14 cellular contexts compared by ENCODE assay signal in genomic region chr7:139650429-139651100, GRCh38.
DNase-seq lines count a peak whose midpoint lies in the region; ATAC-seq, FAIRE-seq and TF ChIP-seq lines count a peak whose summit lies in the region.
"Had no signal": no experiment of that assay in that cellular context is flagged by ENCODE, and none has a peak within 500 bp of the region (broad histone marks: within the 10 kb centered on the region; RNA-seq: fewer than 3 reads in every experiment).

No MANE protein-coding gene starts in this region.

- H3K4me1 ChIP-seq in A549: peaks cover 70% of the 10 kb centered on the region

- no peak for TF ChIP-seq CTCF in A549 (IDR thresholded peaks at IDR 0.05)
- TF ChIP-seq CTCF in VCaP (conservative IDR thresholded peaks at IDR 0.05): no peak
- no peak for TF ChIP-seq CTCF in mesothelial cell of epicardium (IDR thresholded peaks at IDR 0.05; ENCODE audit: unreplicated experiment)

- intact Hi-C loops in cardiac septum (cut with DNase I): no loop called here

- DNase-seq in A549 (ENCODE audit: low read depth in 1 of 2, low spot score in 1 of 2) (no peak), cardiac septum (ENCODE audit: low spot score) (peak; percentile 81), mesothelial cell of epicardium (ENCODE audit: low spot score in 2 of 2, unreplicated experiment in 2 of 2) (no peak), dermis blood vessel endothelial cell (no peak), iPS-NIHi11 (ENCODE audit: low spot score) (no peak)
- DNase-seq: activated naive CD4-positive, alpha-beta T cell treated with Interleukin-2 at 50 U/mL for 16 hours; foreskin fibroblast; KBM-7; sigmoid colon; stimulated activated CD4-positive, alpha-beta T cell treated with anti-CD3 and anti-CD28 coated beads, Interleukin-2, amount 100 ng/mL, for 48 hours had no signal

- peak overlapping the region; percentile 48 for H3K27ac Mint-ChIP-seq in mesothelial cell of epicardium

- no peak overlapping the region for H3K4me2 ChIP-seq in A549

- ATAC-seq in A549 (no peak), GM19035 (IDR thresholded peaks at IDR 0.05; ENCODE audit: unreplicated experiment) (no peak), HG03520 (IDR thresholded peaks at IDR 0.05; ENCODE audit: unreplicated experiment) (no peak)

- peaks cover 3% of the 10 kb centered on the region for H3K36me3 Mint-ChIP-seq in mesothelial cell of epicardium
- H3K36me3 Mint-ChIP-seq: brain had no signal

- H3K4me1 Mint-ChIP-seq in mesothelial cell of epicardium: peaks cover 30% of the 10 kb centered on the region

- no peak for TF ChIP-seq POLR2A in A549 (IDR thresholded peaks at IDR 0.05; ENCODE audit: low read length)

- H3K27ac ChIP-seq in A549: peak overlapping the region; percentile 22 to 46; a peak in 3 of 6 replicates
- peak overlapping the region; percentile 86 for H3K27ac ChIP-seq in VCaP

- H3K9me3 ChIP-seq in A549: no peaks in the 10 kb centered on the region
- H3K9me3 ChIP-seq: sigmoid colon had no signal

- no peak for TF ChIP-seq RAD21 in A549 (conservative IDR thresholded peaks at IDR 0.05 in 1 of 2, IDR thresholded peaks at IDR 0.05 in 1 of 2)

- no peak for FAIRE-seq in A549 (lab: Jason Lieb, UNC)

- no peaks in the 10 kb centered on the region for H3K9me3 Mint-ChIP-seq in mesothelial cell of epicardium
- H3K9me3 Mint-ChIP-seq: brain had no signal

- no peak overlapping the region for H3K4me3 ChIP-seq in A549
- H3K4me3 ChIP-seq: sigmoid colon had no signal

- H3K27me3 Mint-ChIP-seq in mesothelial cell of epicardium (ENCODE audit: low read depth): no peaks in the 10 kb centered on the region

- CTCF ChIA-PET in A549 (lab: Yijun Ruan, JAX): interaction anchor here (0.5 to 5.8 kb wide), 5 partner anchors 9 to 353 kb away, joined by 3 to 37 read pairs (median 6); no protein-coding TSS in a partner anchor

- 83% methylated on average over 11 of the region's 12 CpGs for WGBS in A549 (ENCODE audit: missing lambda C conversion rate)

- no peak overlapping the region for H3K4me3 Mint-ChIP-seq in mesothelial cell of epicardium
- H3K4me3 Mint-ChIP-seq: brain had no signal

- no peak for TF ChIP-seq EP300 in A549 (IDR thresholded peaks at IDR 0.05)

- POLR2A ChIA-PET in A549 (lab: Yijun Ruan, JAX): no interaction called here

TF ChIP-seq in A549, 52 proteins besides CTCF, POLR2A, EP300 and RAD21:
- TF ChIP-seq PHF8 (IDR thresholded peaks at IDR 0.05; ENCODE audit: borderline replicate concordance, low read depth) (no peak), HOXB13 (CRISPR knock-in tag; IDR thresholded peaks at IDR 0.05; ENCODE audit: low read depth) (no peak)
TF ChIP-seq in A549: peak in this region for 0.
